26 cellular contexts compared by ENCODE assay signal in genomic region chr6:13342414-13343019, GRCh38.
"Had no signal": no experiment of that assay in that cellular context is flagged by ENCODE, and none has a peak within 500 bp of the region (broad histone marks: within the 10 kb centered on the region; RNA-seq: fewer than 3 reads in every experiment).

No MANE protein-coding gene starts in this region.

- H3K27ac ChIP-seq: colonic mucosa, epithelial cell of prostate, esophagus squamous epithelium, gastrocnemius medialis, heart right ventricle, left lung, lower lobe of right lung had no signal

- H3K4me1 ChIP-seq: colonic mucosa, gastrocnemius medialis, lower lobe of right lung had no signal

- H3K9me3 ChIP-seq: colonic mucosa, esophagus squamous epithelium, gastrocnemius medialis, lower lobe of right lung had no signal

- FAIRE-seq: endometrium, islet of Langerhans, keratinocyte had no signal

- ATAC-seq: effector memory CD8-positive, alpha-beta T cell; esophagus mucosa; gastrocnemius medialis; heart right ventricle; left cardiac atrium; left lung; left ventricle myocardium superior; lower lobe of right lung; mucosa of descending colon had no signal

- H3K4me3 ChIP-seq: colonic mucosa, esophagus squamous epithelium, gastrocnemius medialis, heart right ventricle, left lung, lower lobe of right lung, mucosa of descending colon had no signal

- H3K27me3 ChIP-seq: colonic mucosa, esophagus squamous epithelium, gastrocnemius medialis, heart right ventricle, left lung had no signal

- H3K36me3 ChIP-seq: colonic mucosa, esophagus squamous epithelium, gastrocnemius medialis, heart right ventricle, left lung, lower lobe of right lung had no signal

- DNase-seq: colonic mucosa; cortex of kidney; effector CD8-positive, alpha-beta T cell; effector memory CD8-positive, alpha-beta T cell; endodermal cell; erythroblast; esophagus squamous epithelium; foreskin fibroblast; foreskin melanocyte; gastrocnemius medialis; glutamatergic neuron; head of caudate nucleus; heart right ventricle; hippocampal formation; left cardiac atrium; left lung; left ventricle myocardium superior; lower lobe of right lung; mesenchymal stem cell; mucosa of descending colon; naive B cell had no signal
